ENCODE assay signal across 1 cellular context in the genomic region with DNA sequence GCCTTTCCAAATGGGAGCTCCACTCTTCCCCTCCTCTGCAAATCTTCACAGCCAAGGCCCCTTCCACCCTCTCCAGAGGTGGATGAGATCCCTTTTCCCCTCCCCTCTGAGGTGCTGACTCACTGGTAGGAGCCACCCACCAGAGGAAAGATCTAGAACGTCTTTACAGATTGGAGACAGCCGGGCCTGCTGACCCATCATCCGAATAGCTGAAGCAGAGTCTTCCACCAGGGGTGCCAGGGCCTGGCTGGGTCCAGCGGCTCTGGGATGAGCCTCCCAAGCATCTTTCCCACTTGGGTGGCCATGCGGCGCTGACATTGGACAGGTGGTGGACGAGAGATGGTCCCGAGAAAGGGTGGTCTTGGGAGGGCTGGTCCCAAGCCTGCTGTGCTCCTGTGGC.
TF ChIP-seq lines count a peak whose summit lies in the region.

No MANE protein-coding gene starts in this region.

TF ChIP-seq in IMR-90, 13 proteins besides CTCF, POLR2A, EP300 and RAD21:
- no peak for TF ChIP-seq SMC3 (IDR thresholded peaks at IDR 0.05; ENCODE audit: low read depth, low read length)
- TF ChIP-seq RFX5 (IDR thresholded peaks at IDR 0.05; ENCODE audit: low read depth, low read length) = no peak
- TF ChIP-seq, protein P1, sequence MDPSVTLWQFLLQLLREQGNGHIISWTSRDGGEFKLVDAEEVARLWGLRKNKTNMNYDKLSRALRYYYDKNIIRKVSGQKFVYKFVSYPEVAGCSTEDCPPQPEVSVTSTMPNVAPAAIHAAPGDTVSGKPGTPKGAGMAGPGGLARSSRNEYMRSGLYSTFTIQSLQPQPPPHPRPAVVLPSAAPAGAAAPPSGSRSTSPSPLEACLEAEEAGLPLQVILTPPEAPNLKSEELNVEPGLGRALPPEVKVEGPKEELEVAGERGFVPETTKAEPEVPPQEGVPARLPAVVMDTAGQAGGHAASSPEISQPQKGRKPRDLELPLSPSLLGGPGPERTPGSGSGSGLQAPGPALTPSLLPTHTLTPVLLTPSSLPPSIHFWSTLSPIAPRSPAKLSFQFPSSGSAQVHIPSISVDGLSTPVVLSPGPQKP (IDR thresholded peaks at IDR 0.05; ENCODE audit: borderline replicate concordance, low read depth, low read length) = no peak
- no peak for TF ChIP-seq CEBPB (IDR thresholded peaks at IDR 0.05; ENCODE audit: low read depth, low read length)
- TF ChIP-seq FOS (IDR thresholded peaks at IDR 0.05; ENCODE audit: low read depth, low read length) = no peak
- TF ChIP-seq NFE2L2 (IDR thresholded peaks at IDR 0.05; ENCODE audit: low read depth, low read length) = no peak
- TF ChIP-seq RCOR1 (IDR thresholded peaks at IDR 0.05; ENCODE audit: insufficient replicate concordance, low read length) = no peak
- TF ChIP-seq MXI1 (IDR thresholded peaks at IDR 0.05; ENCODE audit: borderline replicate concordance, low read depth, low read length) = no peak
- no peak for TF ChIP-seq MAZ (IDR thresholded peaks at IDR 0.05; ENCODE audit: borderline replicate concordance, low read depth, low read length)
- TF ChIP-seq, protein P2, sequence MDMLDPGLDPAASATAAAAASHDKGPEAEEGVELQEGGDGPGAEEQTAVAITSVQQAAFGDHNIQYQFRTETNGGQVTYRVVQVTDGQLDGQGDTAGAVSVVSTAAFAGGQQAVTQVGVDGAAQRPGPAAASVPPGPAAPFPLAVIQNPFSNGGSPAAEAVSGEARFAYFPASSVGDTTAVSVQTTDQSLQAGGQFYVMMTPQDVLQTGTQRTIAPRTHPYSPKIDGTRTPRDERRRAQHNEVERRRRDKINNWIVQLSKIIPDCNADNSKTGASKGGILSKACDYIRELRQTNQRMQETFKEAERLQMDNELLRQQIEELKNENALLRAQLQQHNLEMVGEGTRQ (IDR thresholded peaks at IDR 0.05; ENCODE audit: low read depth, low read length) = no peak
- no peak for TF ChIP-seq CHD1 (IDR thresholded peaks at IDR 0.05; ENCODE audit: low read depth, low read length)
- no peak for TF ChIP-seq MAFK (IDR thresholded peaks at IDR 0.05; ENCODE audit: low read depth, low read length)
- TF ChIP-seq BHLHE40 (IDR thresholded peaks at IDR 0.05; ENCODE audit: low read depth, low read length) = no peak
TF ChIP-seq in IMR-90: peak in this region for 0.
